Comparison of ENCODE assay signal across 31 cellular contexts in genomic region chr11:129320485-129320884, GRCh38. TPM values are rescaled to one million over a fixed set of nuclear protein-coding genes. Genes with fewer than 3 reads are reported as not detected.
DNase-seq lines count a peak whose midpoint lies in the region; ATAC-seq and TF ChIP-seq lines count a peak whose summit lies in the region.
"Had no signal": no experiment of that assay in that cellular context is flagged by ENCODE, and none has a peak within 500 bp of the region (broad histone marks: within the 10 kb centered on the region; RNA-seq: fewer than 3 reads in every experiment).

No MANE protein-coding gene starts in this region.

- H3K27me3 ChIP-seq in mammary epithelial cell (ENCODE audit: insufficient read depth, low read length) (no peaks in the 10 kb centered on the region), liver (ENCODE audit: control insufficient read depth in 4 of 4, insufficient read depth in 4 of 4, low read length in 3 of 4) (no peaks in the 10 kb centered on the region)
- H3K27me3 ChIP-seq: left lung, neutrophil, tibial nerve had no signal

- TF ChIP-seq RAD21 in liver (IDR thresholded peaks at IDR 0.05), result no peak

- H3K4me1 ChIP-seq in mammary epithelial cell (ENCODE audit: insufficient read depth, low read length) (peaks cover 15% of the 10 kb centered on the region), liver (ENCODE audit: control insufficient read depth in 4 of 4, insufficient read depth in 4 of 4, low read length in 3 of 4) (peaks cover 7 to 58% (median 55%) of the 10 kb centered on the region in 4 donors)
- H3K4me1 ChIP-seq: HAP-1 had no signal

- H3K9me3 ChIP-seq in mammary epithelial cell (replicated peaks; ENCODE audit: insufficient read depth, low read length) (no peaks in the 10 kb centered on the region), liver (ENCODE audit: control insufficient read depth in 4 of 4, low read length in 3 of 4) (no peaks in the 10 kb centered on the region)
- H3K9me3 ChIP-seq: HAP-1, left lung, neutrophil, prostate gland, tibial nerve had no signal

- no peaks in the 10 kb centered on the region for H3K9me3 Mint-ChIP-seq in MCF 10A (ENCODE audit: unreplicated experiment)
- H3K9me3 Mint-ChIP-seq in activated T-cell treated with anti-CD3 and anti-CD28 coated beads, Interleukin-2, amount 50 U/mL, for 4 hours, result no peaks in the 10 kb centered on the region
- H3K9me3 Mint-ChIP-seq: activated naive CD8-positive, alpha-beta T cell treated with anti-CD3 and anti-CD28 coated beads, Interleukin-2, amount 50 U/mL, for 24 hours; CD4-positive, CD25-positive, alpha-beta regulatory T cell had no signal

- H3K79me2 ChIP-seq in mammary epithelial cell (ENCODE audit: insufficient read depth, low read length), result no peaks in the 10 kb centered on the region

- no peak overlapping the region for H3K9ac ChIP-seq in mammary epithelial cell (ENCODE audit: insufficient read depth, low read length)
- H3K9ac ChIP-seq in liver (ENCODE audit: low read depth in 1 of 2, low read length in 2 of 2), result no peak overlapping the region

- H3K27ac ChIP-seq in mammary epithelial cell (ENCODE audit: insufficient read depth, low read depth, low read length) (no peak overlapping the region), liver (ENCODE audit: low read depth in 1 of 2, low read length in 2 of 2) (peak overlapping the region; percentile 27 to 46)
- H3K27ac ChIP-seq: coronary artery, epithelial cell of prostate, left lung, neutrophil, prostate gland, SK-N-MC had no signal

- H2AFZ ChIP-seq in mammary epithelial cell (ENCODE audit: low read depth, low read length), result peak overlapping the region; percentile 3

- no peak overlapping the region for H3K4me3 Mint-ChIP-seq in MCF 10A (ENCODE audit: unreplicated experiment)
- no peak overlapping the region for H3K4me3 Mint-ChIP-seq in activated T-cell treated with anti-CD3 and anti-CD28 coated beads, Interleukin-2, amount 50 U/mL, for 4 hours
- H3K4me3 Mint-ChIP-seq: activated naive CD8-positive, alpha-beta T cell treated with anti-CD3 and anti-CD28 coated beads, Interleukin-2, amount 50 U/mL, for 24 hours; CD4-positive, CD25-positive, alpha-beta regulatory T cell had no signal

- 80% methylated on average over 6 of the region's 6 CpGs for WGBS in mammary epithelial cell (ENCODE audit: low coverage, missing lambda C conversion rate)
- WGBS in liver, result 43% methylated on average over 6 of the region's 6 CpGs

- H3K4me3 ChIP-seq in mammary epithelial cell (replicated peaks in 1 of 3; ENCODE audit: insufficient read depth in 1 of 3, low read depth in 2 of 3, low read length in 3 of 3) (no peak overlapping the region), liver (ENCODE audit: low read depth in 1 of 3, low read length in 3 of 3) (no peak overlapping the region)
- H3K4me3 ChIP-seq: coronary artery, HAP-1, left lung, prostate gland, SK-N-MC, tibial nerve had no signal

- dilution Hi-C loops in mammary epithelial cell (cut with HindIII; ENCODE audit: low sequenced_read_pairs), result no loop called here

- POLR2A ChIA-PET in MCF 10A (lab: Yijun Ruan, JAX), result interaction anchor here (0.6 to 1.0 kb wide), 2 partner anchors 15 to 38 kb away, joined by 3 read pairs; no protein-coding TSS in a partner anchor

- CTCF ChIA-PET in mammary epithelial cell (lab: Charles Lee; ENCODE audit: low non-redundant PET) (no interaction called here), MCF 10A (lab: Yijun Ruan, JAX) (interaction anchor here (0.5 to 2.7 kb wide), 5 partner anchors 10 to 542 kb away, joined by 3 to 22 read pairs (median 3); no protein-coding TSS in a partner anchor)

- H3K4me1 Mint-ChIP-seq in MCF 10A (ENCODE audit: insufficient read depth, unreplicated experiment), result no peaks in the 10 kb centered on the region
- H3K4me1 Mint-ChIP-seq in activated T-cell treated with anti-CD3 and anti-CD28 coated beads, Interleukin-2, amount 50 U/mL, for 4 hours (ENCODE audit: low read depth), result peaks cover 3% of the 10 kb centered on the region
- H3K4me1 Mint-ChIP-seq: activated naive CD8-positive, alpha-beta T cell treated with anti-CD3 and anti-CD28 coated beads, Interleukin-2, amount 50 U/mL, for 24 hours; CD4-positive, CD25-positive, alpha-beta regulatory T cell had no signal

- no peak overlapping the region for H3K27ac Mint-ChIP-seq in MCF 10A (ENCODE audit: low read depth, unreplicated experiment)
- H3K27ac Mint-ChIP-seq: activated naive CD8-positive, alpha-beta T cell treated with anti-CD3 and anti-CD28 coated beads, Interleukin-2, amount 50 U/mL, for 24 hours; CD4-positive, CD25-positive, alpha-beta regulatory T cell had no signal

- TF ChIP-seq CTCF in mammary epithelial cell (conservative IDR thresholded peaks at IDR 0.05 in 1 of 2, IDR thresholded peaks at IDR 0.05 in 1 of 2; ENCODE audit: extremely low read depth in 1 of 2, insufficient read depth in 1 of 2, low read depth in 1 of 2, low read length in 2 of 2) (no peak), MCF 10A (IDR thresholded peaks at IDR 0.05; ENCODE audit: unreplicated experiment) (no peak), liver (IDR thresholded peaks at IDR 0.05; ENCODE audit: low read depth, low read length, missing input control) (no peak)

- intact Hi-C loops in mammary epithelial cell (cut with micrococcal nuclease) (no loop called here), MCF 10A (cut with micrococcal nuclease) (no loop called here)

- peak; percentile 27 for DNase-seq in mammary epithelial cell
- DNase-seq in MCF 10A (ENCODE audit: unreplicated experiment), result no peak
- peak; percentile 89 for DNase-seq in SW480 (ENCODE audit: low spot score)
- no peak for DNase-seq in DMS 273 (lab: John Stamatoyannopoulos, UW; ENCODE audit: unreplicated experiment)
- DNase-seq in activated T-cell treated with anti-CD3 and anti-CD28 coated beads, Interleukin-2, amount 50 U/mL, for 4 hours, result no peak
- no peak for DNase-seq in activated CD4-positive, CD25-positive, alpha-beta regulatory T cell treated with anti-CD3 and anti-CD28 coated beads, Interleukin-2, amount 50 U/mL, for 72 hours
- DNase-seq: 8988T; activated CD4-positive, alpha-beta T cell treated with anti-CD3 and anti-CD28 coated beads, Interleukin-2, amount 50 U/mL, for 48 hours; activated naive CD4-positive, alpha-beta T cell; activated naive CD8-positive, alpha-beta T cell treated with anti-CD3 and anti-CD28 coated beads, Interleukin-2, amount 50 U/mL, for 24 hours; caudate nucleus; CD4-positive, CD25-positive, alpha-beta regulatory T cell; effector CD8-positive, alpha-beta T cell; left lung; mesendoderm; NCI-H1092 treated with DMSO at 0.1 percent for 48 hours; NCI-H1694 treated with DMSO at 0.1 percent for 48 hours; stimulated activated CD4-positive, alpha-beta T cell treated with anti-CD3 and anti-CD28 coated beads, Interleukin-4, amount 100 ng/mL, for 4 hours had no signal

- no peaks in the 10 kb centered on the region for H3K36me3 Mint-ChIP-seq in MCF 10A (ENCODE audit: insufficient read depth, unreplicated experiment)
- no peaks in the 10 kb centered on the region for H3K36me3 Mint-ChIP-seq in activated T-cell treated with anti-CD3 and anti-CD28 coated beads, Interleukin-2, amount 50 U/mL, for 4 hours (ENCODE audit: insufficient read depth)
- H3K36me3 Mint-ChIP-seq: CD4-positive, CD25-positive, alpha-beta regulatory T cell had no signal

- no peak overlapping the region for H3K4me2 ChIP-seq in mammary epithelial cell (ENCODE audit: insufficient read depth, low read depth, low read length)

- H3K27me3 Mint-ChIP-seq in MCF 10A (ENCODE audit: insufficient read depth, unreplicated experiment), result no peaks in the 10 kb centered on the region
- peaks cover 1% of the 10 kb centered on the region for H3K27me3 Mint-ChIP-seq in activated T-cell treated with anti-CD3 and anti-CD28 coated beads, Interleukin-2, amount 50 U/mL, for 4 hours (ENCODE audit: low read depth)
- H3K27me3 Mint-ChIP-seq: activated naive CD8-positive, alpha-beta T cell treated with anti-CD3 and anti-CD28 coated beads, Interleukin-2, amount 50 U/mL, for 24 hours had no signal

- in situ Hi-C loops in mammary epithelial cell (cut with MboI; ENCODE audit: low sequenced_read_pairs in 2 of 2), result no loop called here

- H4K20me1 ChIP-seq in mammary epithelial cell (ENCODE audit: insufficient read depth, low read length), result no peaks in the 10 kb centered on the region

- H3K36me3 ChIP-seq in mammary epithelial cell (ENCODE audit: insufficient read depth, low read length), result no peaks in the 10 kb centered on the region
- no peaks in the 10 kb centered on the region for H3K36me3 ChIP-seq in liver (ENCODE audit: control insufficient read depth in 4 of 4, insufficient read depth in 3 of 4, low read depth in 1 of 4, low read length in 3 of 4)
- H3K36me3 ChIP-seq: HAP-1, left lung, neutrophil, prostate gland, tibial nerve had no signal

- ATAC-seq in activated T-cell treated with anti-CD3 and anti-CD28 coated beads, Interleukin-2, amount 50 U/mL, for 4 hours, result no peak
- ATAC-seq in GM21619 (IDR thresholded peaks at IDR 0.05; ENCODE audit: unreplicated experiment), result no peak
- ATAC-seq: activated naive CD8-positive, alpha-beta T cell treated with anti-CD3 and anti-CD28 coated beads, Interleukin-2, amount 50 U/mL, for 24 hours; left lung; sciatic nerve had no signal

- no TSS peak for BruUV-seq in mammary epithelial cell (replicated peaks; lab: Mats Ljungman, UMichigan)
- BruUV-seq in MCF 10A (replicated peaks; lab: Mats Ljungman, UMichigan), result no TSS peak

TF ChIP-seq in liver, 16 proteins besides CTCF, POLR2A, EP300 and RAD21 (continues in another document):
- TF ChIP-seq ATF3 (IDR thresholded peaks at IDR 0.05) (no peak), RXRA (IDR thresholded peaks at IDR 0.05) (peak in 1 of 2 donors; percentile 50), JUND (IDR thresholded peaks at IDR 0.05) (no peak)

RNA-seq across cellular contexts. Expression of gene BARX2, which starts 55.2 kb away (rescaled TPM):
- total RNA-seq in mammary epithelial cell (under 1 TPM in 1 of 2 donors, not detected in 1; 0.17 TPM), MCF 10A (2022) (not detected in 2 replicates), liver (not detected)
- polyA plus RNA-seq in mammary epithelial cell (0.02 TPM), liver (not detected)
- not detected for polyA minus RNA-seq in mammary epithelial cell
- total RNA-seq in activated T-cell treated with anti-CD3 and anti-CD28 coated beads, Interleukin-2, amount 50 U/mL, for 4 hours, result under 1 TPM; 0.11 to 0.87 (median 0.28) TPM
- total RNA-seq: CD4-positive, CD25-positive, alpha-beta regulatory T cell; HT1080; myocyte; NCI-H460; sciatic nerve; tibial nerve had no signal
- polyA plus RNA-seq: CD4-positive, CD25-positive, alpha-beta regulatory T cell had no signal

Comparison
In these comparisons a context has a peak if more than half of its experiments do, and no peak if none do; other contexts are left out.
1. DNase-seq: peak in mammary epithelial cell (single experiment) and SW480 (single experiment); none in MCF 10A (single experiment), DMS 273 (single experiment), activated T-cell treated with anti-CD3 and anti-CD28 coated beads, Interleukin-2, amount 50 U/mL, for 4 hours (single experiment) and activated CD4-positive, CD25-positive, alpha-beta regulatory T cell treated with anti-CD3 and anti-CD28 coated beads, Interleukin-2, amount 50 U/mL, for 72 hours (single experiment).